Comparison of ENCODE assay signal across 15 cellular contexts in the genomic region with DNA sequence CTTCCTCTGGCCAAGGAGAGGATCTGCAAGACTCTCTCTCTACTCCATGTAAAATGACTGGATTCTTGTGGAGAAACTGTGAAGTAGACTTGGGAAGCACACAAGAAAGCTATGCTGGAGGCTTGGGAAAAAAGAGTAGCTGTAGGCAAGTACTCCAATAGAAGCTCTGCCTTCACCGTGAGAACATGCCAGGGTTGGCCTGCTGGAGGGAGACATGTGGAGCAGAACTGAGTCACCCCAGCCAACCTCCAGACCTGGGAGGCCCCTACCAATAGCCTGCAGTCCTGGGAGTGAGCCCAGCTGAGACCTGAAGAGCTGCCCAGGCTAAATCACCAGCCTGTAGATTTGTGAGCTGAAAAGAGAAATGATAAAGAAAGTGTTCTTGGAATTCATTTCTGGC.
DNase-seq lines count a peak whose midpoint lies in the region; ATAC-seq, FAIRE-seq and TF ChIP-seq lines count a peak whose summit lies in the region.
"Had no signal": no experiment of that assay in that cellular context is flagged by ENCODE, and none has a peak within 500 bp of the region (broad histone marks: within the 10 kb centered on the region; RNA-seq: fewer than 3 reads in every experiment).

No MANE protein-coding gene starts in this region.

- TF ChIP-seq POLR2A in endothelial cell of umbilical vein (IDR thresholded peaks at IDR 0.05; ENCODE audit: low read depth, low read length), result no peak

- dilution Hi-C loops in endothelial cell of umbilical vein (cut with MboI; ENCODE audit: extremely low pct_ligation_motif_present, low sequenced_read_pairs), result no loop called here

- H3K9me3 ChIP-seq in endothelial cell of umbilical vein (replicated peaks; ENCODE audit: control insufficient read depth, insufficient read depth, low read length) (no peaks in the 10 kb centered on the region), mesodermal cell (ENCODE audit: control insufficient read depth, low read length) (no peaks in the 10 kb centered on the region), mucosa of descending colon (no peaks in the 10 kb centered on the region)
- H3K9me3 ChIP-seq: BE2C, esophagus squamous epithelium, psoas muscle, suprapubic skin had no signal

- no peaks in the 10 kb centered on the region for H3K9me1 ChIP-seq in endothelial cell of umbilical vein (replicated peaks; ENCODE audit: control insufficient read depth, extremely low read depth, insufficient read depth, low read length)

- no peaks in the 10 kb centered on the region for H3K4me1 ChIP-seq in endothelial cell of umbilical vein (ENCODE audit: control insufficient read depth, extremely low read depth, insufficient read depth, low read length)
- H3K4me1 ChIP-seq in mesodermal cell (ENCODE audit: control insufficient read depth, insufficient read depth, low read length, poor library complexity, severe bottlenecking), result peaks cover 8% of the 10 kb centered on the region
- H3K4me1 ChIP-seq in mucosa of descending colon (ENCODE audit: low read depth), result no peaks in the 10 kb centered on the region
- H3K4me1 ChIP-seq: BE2C, psoas muscle, suprapubic skin had no signal

- no peak overlapping the region for H3K9ac ChIP-seq in endothelial cell of umbilical vein (replicated peaks; ENCODE audit: extremely low read depth, insufficient read depth, low read length)

- H3K79me2 ChIP-seq in endothelial cell of umbilical vein (ENCODE audit: control insufficient read depth, insufficient read depth, low read length), result no peaks in the 10 kb centered on the region

- TF ChIP-seq CTCF in AG10803 (conservative IDR thresholded peaks at IDR 0.05; ENCODE audit: low read length), result no peak; the same call in 1 of the 2 replicates
- TF ChIP-seq CTCF in endothelial cell of umbilical vein (IDR thresholded peaks at IDR 0.05; ENCODE audit: extremely low read depth in 1 of 2, insufficient read depth in 1 of 2, low read depth in 1 of 2, low read length in 2 of 2), result no peak
- TF ChIP-seq CTCF in mucosa of descending colon (IDR thresholded peaks at IDR 0.05), result no peak

- H3K4me1 Mint-ChIP-seq in natural killer cell treated with Interleukin-12 subunit alpha and Interleukin-12 subunit beta and Interleukin-15 and Interleukin-18, amount 100 ng/mL, for 72 hours (ENCODE audit: low read depth in 2 of 2), result no peaks in the 10 kb centered on the region

- H3K27me3 ChIP-seq in endothelial cell of umbilical vein (ENCODE audit: control insufficient read depth in 2 of 2, insufficient read depth in 2 of 2, low read length in 2 of 2), result no peaks in the 10 kb centered on the region
- H3K27me3 ChIP-seq: BE2C, esophagus squamous epithelium, suprapubic skin had no signal

- H3K4me3 ChIP-seq in AG10803 (ENCODE audit: low read length) (no peak overlapping the region), endothelial cell of umbilical vein (replicated peaks in 1 of 3; ENCODE audit: insufficient read depth in 1 of 3, low read depth in 1 of 3, low read length in 3 of 3) (no peak overlapping the region), mesodermal cell (ENCODE audit: extremely low read depth, insufficient read depth, low read length, poor library complexity, severe bottlenecking) (no peak overlapping the region), mucosa of descending colon (no peak overlapping the region)
- H3K4me3 ChIP-seq: esophagus squamous epithelium, psoas muscle, suprapubic skin had no signal

- no peak for ATAC-seq in mucosa of descending colon
- no peak for ATAC-seq in natural killer cell treated with Interleukin-12 subunit alpha and Interleukin-12 subunit beta and Interleukin-15 and Interleukin-18, amount 100 ng/mL, for 72 hours
- ATAC-seq: psoas muscle had no signal

- H3K9me3 Mint-ChIP-seq in natural killer cell treated with Interleukin-12 subunit alpha and Interleukin-12 subunit beta and Interleukin-15 and Interleukin-18, amount 100 ng/mL, for 72 hours, result peaks cover 3% of the 10 kb centered on the region

- H4K20me1 ChIP-seq in endothelial cell of umbilical vein (replicated peaks; ENCODE audit: control insufficient read depth, extremely low read depth, insufficient read depth, low read length), result no peaks in the 10 kb centered on the region

- CTCF ChIA-PET in endothelial cell of umbilical vein (lab: Charles Lee), result interaction anchor here (1.9 to 3.0 kb wide), 2 partner anchors 16 to 36 kb away, joined by 8 to 15 read pairs; no protein-coding TSS in a partner anchor

- POLR2A ChIA-PET in endothelial cell of umbilical vein (lab: Charles Lee), result no interaction called here

- H3K36me3 ChIP-seq in endothelial cell of umbilical vein (ENCODE audit: control insufficient read depth in 2 of 2, extremely low read depth in 1 of 2, insufficient read depth in 2 of 2, low read length in 2 of 2), result no peaks in the 10 kb centered on the region
- H3K36me3 ChIP-seq in mesodermal cell (ENCODE audit: control insufficient read depth, insufficient read depth, low read length), result peaks cover 45% of the 10 kb centered on the region
- no peaks in the 10 kb centered on the region for H3K36me3 ChIP-seq in mucosa of descending colon (ENCODE audit: low read depth)
- H3K36me3 ChIP-seq: esophagus squamous epithelium, suprapubic skin had no signal

- H3K36me3 Mint-ChIP-seq in natural killer cell treated with Interleukin-12 subunit alpha and Interleukin-12 subunit beta and Interleukin-15 and Interleukin-18, amount 100 ng/mL, for 72 hours, result peaks cover 8% of the 10 kb centered on the region

- BruUV-seq in endothelial cell of umbilical vein (replicated peaks; lab: Mats Ljungman, UMichigan), result no TSS peak

- no peak overlapping the region for H3K4me3 Mint-ChIP-seq in natural killer cell treated with Interleukin-12 subunit alpha and Interleukin-12 subunit beta and Interleukin-15 and Interleukin-18, amount 100 ng/mL, for 72 hours
- H3K4me3 Mint-ChIP-seq: T-helper 1 cell treated with Interleukin-12 subunit alpha and Interleukin-12 subunit beta and Interleukin-4 antibody, amounts not matched to agents 30 μg/mL and 1 μg/mL, for 36 hours had no signal

- FAIRE-seq in endothelial cell of umbilical vein (lab: Jason Lieb, UNC), result peak; percentile 49

- H3K27me3 Mint-ChIP-seq in natural killer cell treated with Interleukin-12 subunit alpha and Interleukin-12 subunit beta and Interleukin-15 and Interleukin-18, amount 100 ng/mL, for 72 hours, result no peaks in the 10 kb centered on the region

- no peak overlapping the region for H3K27ac ChIP-seq in endothelial cell of umbilical vein (ENCODE audit: insufficient read depth, low read depth, low read length)
- H3K27ac ChIP-seq in mesodermal cell (ENCODE audit: low read depth, low read length, severe bottlenecking), result peak overlapping the region; percentile 23
- H3K27ac ChIP-seq: psoas muscle, suprapubic skin had no signal

- no peak overlapping the region for H3K27ac Mint-ChIP-seq in natural killer cell treated with Interleukin-12 subunit alpha and Interleukin-12 subunit beta and Interleukin-15 and Interleukin-18, amount 100 ng/mL, for 72 hours
- H3K27ac Mint-ChIP-seq: T-helper 1 cell treated with Interleukin-12 subunit alpha and Interleukin-12 subunit beta and Interleukin-4 antibody, amounts not matched to agents 30 μg/mL and 1 μg/mL, for 36 hours had no signal

- H2AFZ ChIP-seq in endothelial cell of umbilical vein (ENCODE audit: low read depth, low read length), result no peak overlapping the region

- DNase-seq in AG10803 (ENCODE audit: low read depth) (peak; percentile 94), M059J (ENCODE audit: low read depth) (peak; percentile 70), endothelial cell of umbilical vein (ENCODE audit: low read depth, low spot score) (peak; percentile 46), mucosa of descending colon (no peak)
- DNase-seq in stimulated activated CD4-positive, alpha-beta T cell treated with anti-CD3 and anti-CD28 coated beads, Interleukin-12 subunit alpha, Interleukin-12 subunit beta, amount 100 ng/mL, for 4 hours, result no peak
- DNase-seq in natural killer cell treated with Interleukin-12 subunit alpha and Interleukin-12 subunit beta and Interleukin-15 and Interleukin-18, amount 100 ng/mL, for 72 hours (ENCODE audit: low spot score), result no peak
- no peak for DNase-seq in activated CD4-positive, CD25-positive, alpha-beta regulatory T cell treated with anti-CD3 and anti-CD28 coated beads, Interleukin-2, amount 50 U/mL, for 72 hours
- DNase-seq: amniotic stem cell, BE2C, esophagus squamous epithelium, NCI-H1930, psoas muscle had no signal

- 100% methylated on average over 1 of the region's 1 CpG; no CpG with 5 or more reads in 1 of the 2 experiments for WGBS in mesodermal cell (ENCODE audit: insufficient coverage in 2 of 2), 2 experiments

- intact Hi-C loops in endothelial cell of umbilical vein (cut with micrococcal nuclease) (no loop called here), mucosa of descending colon (cut with DNase I, micrococcal nuclease) (no loop called here)

- no peak overlapping the region for H3K4me2 ChIP-seq in endothelial cell of umbilical vein (ENCODE audit: insufficient read depth, low read length)

TF ChIP-seq in endothelial cell of umbilical vein, 7 proteins besides CTCF, POLR2A, EP300 and RAD21:
- TF ChIP-seq POLR2AphosphoS5 (IDR thresholded peaks at IDR 0.05; ENCODE audit: insufficient read depth, low read depth, low read length) (no peak), EZH2 (IDR thresholded peaks at IDR 0.05; ENCODE audit: borderline replicate concordance, low read depth, low read length, severe bottlenecking) (no peak), FOS (IDR thresholded peaks at IDR 0.05; ENCODE audit: borderline replicate concordance, insufficient read depth, low read length) (no peak), JUN (IDR thresholded peaks at IDR 0.05; ENCODE audit: borderline replicate concordance, insufficient read depth, insufficient read length, low read depth) (no peak), MYC (IDR thresholded peaks at IDR 0.05; ENCODE audit: low read depth, low read length) (no peak)
- TF ChIP-seq, protein P1, sequence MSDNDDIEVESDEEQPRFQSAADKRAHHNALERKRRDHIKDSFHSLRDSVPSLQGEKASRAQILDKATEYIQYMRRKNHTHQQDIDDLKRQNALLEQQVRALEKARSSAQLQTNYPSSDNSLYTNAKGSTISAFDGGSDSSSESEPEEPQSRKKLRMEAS (IDR thresholded peaks at IDR 0.05; ENCODE audit: insufficient read depth, insufficient read length), result no peak

Comparison
In these comparisons a context has a peak if more than half of its experiments do, and no peak if none do; other contexts are left out.
1. DNase-seq: peak in AG10803 (single experiment), M059J (single experiment) and endothelial cell of umbilical vein (single experiment); none in stimulated activated CD4-positive, alpha-beta T cell treated with anti-CD3 and anti-CD28 coated beads, Interleukin-12 subunit alpha, Interleukin-12 subunit beta, amount 100 ng/mL, for 4 hours (single experiment), mucosa of descending colon (0 of 3), natural killer cell treated with Interleukin-12 subunit alpha and Interleukin-12 subunit beta and Interleukin-15 and Interleukin-18, amount 100 ng/mL, for 72 hours (single experiment) and activated CD4-positive, CD25-positive, alpha-beta regulatory T cell treated with anti-CD3 and anti-CD28 coated beads, Interleukin-2, amount 50 U/mL, for 72 hours (single experiment).